Comparison of ENCODE assay signal across 16 cellular contexts in genomic region chr2:134141598-134142340, GRCh38.
DNase-seq lines count a peak whose midpoint lies in the region; ATAC-seq and TF ChIP-seq lines count a peak whose summit lies in the region.
"Had no signal": no experiment of that assay in that cellular context is flagged by ENCODE, and none has a peak within 500 bp of the region (broad histone marks: within the 10 kb centered on the region; RNA-seq: fewer than 3 reads in every experiment).

No MANE protein-coding gene starts in this region.

- no peaks in the 10 kb centered on the region for H3K9me3 Mint-ChIP-seq in natural killer cell
- H3K9me3 Mint-ChIP-seq in natural killer cell treated with Interleukin-12 subunit alpha and Interleukin-12 subunit beta and Interleukin-15 and Interleukin-18, amount 100 ng/mL, for 72 hours: no peaks in the 10 kb centered on the region
- no peaks in the 10 kb centered on the region for H3K9me3 Mint-ChIP-seq in activated T-helper 17 cell treated with anti-CD3 and anti-CD28 coated beads, Interleukin-2, amount 50 U/mL, for 72 hours
- H3K9me3 Mint-ChIP-seq: activated T-cell treated with anti-CD3 and anti-CD28 coated beads, Interleukin-2, amount 50 U/mL, for 4 hours; T-helper 1 cell treated with Interleukin-12 subunit alpha and Interleukin-12 subunit beta and Interleukin-4 antibody, amounts not matched to agents 30 μg/mL and 1 μg/mL, for 36 hours had no signal

- TF ChIP-seq CTCF in natural killer cell (IDR thresholded peaks at IDR 0.05): no peak

- H3K27ac Mint-ChIP-seq in natural killer cell: peak overlapping the region; percentile 8 to 19
- peak overlapping the region in 1 of 2 donors; percentile 22 for H3K27ac Mint-ChIP-seq in natural killer cell treated with Interleukin-12 subunit alpha and Interleukin-12 subunit beta and Interleukin-15 and Interleukin-18, amount 100 ng/mL, for 72 hours
- H3K27ac Mint-ChIP-seq in activated T-helper 17 cell treated with anti-CD3 and anti-CD28 coated beads, Interleukin-2, amount 50 U/mL, for 72 hours: peak overlapping the region; percentile 67
- H3K27ac Mint-ChIP-seq: T-helper 1 cell treated with Interleukin-12 subunit alpha and Interleukin-12 subunit beta and Interleukin-4 antibody, amounts not matched to agents 30 μg/mL and 1 μg/mL, for 36 hours had no signal

- intact Hi-C loops in natural killer cell (cut with micrococcal nuclease): no loop called here

- DNase-seq in natural killer cell (no peak), islet precursor cell (peak; percentile 63), NCI-H524 treated with DMSO at 0.1 percent for 48 hours (lab: John Stamatoyannopoulos, UW) (no peak), SHP77 treated with DMSO at 0.1 percent for 48 hours (lab: John Stamatoyannopoulos, UW) (no peak), glomerular visceral epithelial cell (ENCODE audit: extremely low spot score) (no peak)
- DNase-seq in natural killer cell treated with Interleukin-12 subunit alpha and Interleukin-12 subunit beta and Interleukin-15 and Interleukin-18, amount 100 ng/mL, for 72 hours (ENCODE audit: low spot score): no peak
- DNase-seq: activated CD4-positive, alpha-beta T cell treated with anti-CD3 and anti-CD28 coated beads for 1 hour; activated T-cell treated with anti-CD3 and anti-CD28 coated beads, Interleukin-2, amount 50 U/mL, for 4 hours; amygdala; DMS79; hypothalamus; NCI-H524; nucleus accumbens had no signal

- H3K27me3 Mint-ChIP-seq in natural killer cell (ENCODE audit: low read depth in 2 of 2): no peaks in the 10 kb centered on the region
- no peaks in the 10 kb centered on the region for H3K27me3 Mint-ChIP-seq in natural killer cell treated with Interleukin-12 subunit alpha and Interleukin-12 subunit beta and Interleukin-15 and Interleukin-18, amount 100 ng/mL, for 72 hours
- no peaks in the 10 kb centered on the region for H3K27me3 Mint-ChIP-seq in activated T-helper 17 cell treated with anti-CD3 and anti-CD28 coated beads, Interleukin-2, amount 50 U/mL, for 72 hours

- no peak for ATAC-seq in natural killer cell
- no peak for ATAC-seq in natural killer cell treated with Interleukin-12 subunit alpha and Interleukin-12 subunit beta and Interleukin-15 and Interleukin-18, amount 100 ng/mL, for 72 hours
- peak; percentile 40 for ATAC-seq in activated T-helper 17 cell treated with anti-CD3 and anti-CD28 coated beads, Interleukin-2, amount 50 U/mL, for 72 hours (replicated peaks)
- no peak for ATAC-seq in GM21717 (IDR thresholded peaks at IDR 0.05; ENCODE audit: unreplicated experiment)

- no peaks in the 10 kb centered on the region for H3K36me3 Mint-ChIP-seq in natural killer cell
- H3K36me3 Mint-ChIP-seq in natural killer cell treated with Interleukin-12 subunit alpha and Interleukin-12 subunit beta and Interleukin-15 and Interleukin-18, amount 100 ng/mL, for 72 hours: no peaks in the 10 kb centered on the region
- H3K36me3 Mint-ChIP-seq in activated T-helper 17 cell treated with anti-CD3 and anti-CD28 coated beads, Interleukin-2, amount 50 U/mL, for 72 hours (ENCODE audit: low read depth): peaks cover 43% of the 10 kb centered on the region

- H3K4me3 Mint-ChIP-seq in natural killer cell: no peak overlapping the region
- no peak overlapping the region for H3K4me3 Mint-ChIP-seq in natural killer cell treated with Interleukin-12 subunit alpha and Interleukin-12 subunit beta and Interleukin-15 and Interleukin-18, amount 100 ng/mL, for 72 hours
- peak overlapping the region; percentile 56 for H3K4me3 Mint-ChIP-seq in activated T-helper 17 cell treated with anti-CD3 and anti-CD28 coated beads, Interleukin-2, amount 50 U/mL, for 72 hours
- H3K4me3 Mint-ChIP-seq: activated T-cell treated with anti-CD3 and anti-CD28 coated beads, Interleukin-2, amount 50 U/mL, for 4 hours; T-helper 1 cell treated with Interleukin-12 subunit alpha and Interleukin-12 subunit beta and Interleukin-4 antibody, amounts not matched to agents 30 μg/mL and 1 μg/mL, for 36 hours had no signal

- peaks cover 77 to 82% of the 10 kb centered on the region in 2 donors for H3K4me1 Mint-ChIP-seq in natural killer cell
- peaks cover 68 to 80% of the 10 kb centered on the region in 2 donors for H3K4me1 Mint-ChIP-seq in natural killer cell treated with Interleukin-12 subunit alpha and Interleukin-12 subunit beta and Interleukin-15 and Interleukin-18, amount 100 ng/mL, for 72 hours (ENCODE audit: low read depth in 2 of 2)
- H3K4me1 Mint-ChIP-seq in activated T-helper 17 cell treated with anti-CD3 and anti-CD28 coated beads, Interleukin-2, amount 50 U/mL, for 72 hours: peaks cover 81% of the 10 kb centered on the region
